10 cellular contexts compared by ENCODE assay signal in the genomic region with DNA sequence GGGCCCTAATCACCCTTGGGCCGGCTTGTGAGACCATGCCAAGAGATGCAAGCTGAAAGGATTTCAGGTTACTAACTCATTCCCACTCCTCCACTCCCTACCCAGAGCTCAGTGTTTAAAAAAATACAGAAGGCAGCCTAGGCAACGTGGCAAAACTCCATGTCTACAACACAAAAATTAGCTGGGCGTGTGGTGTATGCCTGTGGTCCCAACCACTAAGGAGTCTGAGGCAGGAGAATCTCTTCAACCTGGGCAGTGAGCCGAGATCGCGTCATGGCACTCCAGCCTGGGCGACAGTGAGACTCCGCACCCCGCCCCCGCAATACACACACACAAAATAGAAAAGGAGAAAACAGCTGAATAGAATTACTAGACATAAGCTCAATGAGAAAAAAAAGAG. TPM values are rescaled to one million over a fixed set of nuclear protein-coding genes. Genes with fewer than 3 reads are reported as not detected.
DNase-seq lines count a peak whose midpoint lies in the region; ATAC-seq and TF ChIP-seq lines count a peak whose summit lies in the region.
"Had no signal": no experiment of that assay in that cellular context is flagged by ENCODE, and none has a peak within 500 bp of the region (broad histone marks: within the 10 kb centered on the region; RNA-seq: fewer than 3 reads in every experiment).

No MANE protein-coding gene starts in this region.

- peaks cover 0 to 84% (median 6%) of the 10 kb centered on the region in 9 donors for H3K36me3 ChIP-seq in heart right ventricle
- peaks cover 8% of the 10 kb centered on the region for H3K36me3 ChIP-seq in rectal smooth muscle tissue (ENCODE audit: control insufficient read depth, insufficient read depth, low read length)

- H3K4me3 ChIP-seq in heart right ventricle (no peak overlapping the region), rectal smooth muscle tissue (ENCODE audit: low read length) (peak overlapping the region; percentile 6)

- ATAC-seq in heart right ventricle (peak; percentile 79 to 90 (median 86)), HG02642 (IDR thresholded peaks at IDR 0.05; ENCODE audit: poor library complexity, unreplicated experiment) (no peak)
- ATAC-seq: naive thymus-derived CD8-positive, alpha-beta T cell had no signal

- H3K4me1 ChIP-seq in heart right ventricle (peaks cover 11 to 68% (median 49%) of the 10 kb centered on the region in 9 donors), rectal smooth muscle tissue (ENCODE audit: control insufficient read depth, insufficient read depth, low read length) (peaks cover 14% of the 10 kb centered on the region)

- WGBS in heart right ventricle, 2 donors: 57 to 72% methylated on average over 10 of the region's 10 CpGs

- peak in 11 of 14 donors; percentile 18 to 82 (median 58) for DNase-seq in C1 segment of cervical spinal cord (lab: John Stamatoyannopoulos, UW)
- DNase-seq in heart right ventricle: peak; percentile 82 to 87
- no peak for DNase-seq in NCI-H187 treated with DMSO at 0.1 percent for 48 hours (lab: John Stamatoyannopoulos, UW)
- DNase-seq in HK-2 (ENCODE audit: unreplicated experiment): no peak
- DNase-seq in NCI-H748 (lab: John Stamatoyannopoulos, UW; ENCODE audit: unreplicated experiment): no peak
- DNase-seq: Calu3; naive thymus-derived CD8-positive, alpha-beta T cell had no signal

- H3K9ac ChIP-seq in rectal smooth muscle tissue (ENCODE audit: low read length): peak overlapping the region; percentile 53

- no peak for TF ChIP-seq CTCF in heart right ventricle (IDR thresholded peaks at IDR 0.05)

- H3K9me3 ChIP-seq in heart right ventricle: no peaks in the 10 kb centered on the region

- H3K27me3 ChIP-seq in heart right ventricle: no peaks in the 10 kb centered on the region
- H3K27me3 ChIP-seq in rectal smooth muscle tissue (ENCODE audit: control insufficient read depth, insufficient read depth, low read length): no peaks in the 10 kb centered on the region

- H3K27ac ChIP-seq in angular gyrus (ENCODE audit: low read depth, low read length): peak overlapping the region; percentile 88
- H3K27ac ChIP-seq in heart right ventricle: peak overlapping the region; percentile 48 to 82 (median 74)
- peak overlapping the region; percentile 89 for H3K27ac ChIP-seq in rectal smooth muscle tissue (ENCODE audit: low read depth, low read length)

- intact Hi-C loops in heart right ventricle (cut with DNase I): loop anchor here in 1 of 10 donors (5.0 to 10.0 kb wide), 2 partner anchors 159 to 181 kb away; a partner anchor contains a TSS

RNA-seq across cellular contexts. Expression of a gene that starts 10.3 kb away (rescaled TPM):
- total RNA-seq in heart right ventricle: 10 to 100 TPM; 37.6 to 64.8 (median 46.4) TPM
- polyA plus RNA-seq in heart right ventricle: 10 to 100 TPM; 37.4 to 51.6 TPM

RNA-seq across cellular contexts. Expression of a gene that starts 19.5 kb away (rescaled TPM):
- total RNA-seq in heart right ventricle: 1 to 10 TPM in 3 of 10 donors, under 1 TPM in 7; 0.42 to 1.4 (median 0.77) TPM
- polyA plus RNA-seq in heart right ventricle: 1 to 10 TPM; 1.4 to 2.3 TPM

Comparison
In these comparisons a context has a peak if more than half of its experiments do, and no peak if none do; other contexts are left out.
1. DNase-seq: peak in C1 segment of cervical spinal cord (11 of 14) and heart right ventricle (2 of 2); none in NCI-H187 treated with DMSO at 0.1 percent for 48 hours (single experiment), HK-2 (single experiment) and NCI-H748 (single experiment).
2. Peak in every context shown above with its lines, with median percentiles within 50 percentile points of each other: H3K27ac ChIP-seq.